1 cellular context compared by ENCODE assay signal in the genomic region with DNA sequence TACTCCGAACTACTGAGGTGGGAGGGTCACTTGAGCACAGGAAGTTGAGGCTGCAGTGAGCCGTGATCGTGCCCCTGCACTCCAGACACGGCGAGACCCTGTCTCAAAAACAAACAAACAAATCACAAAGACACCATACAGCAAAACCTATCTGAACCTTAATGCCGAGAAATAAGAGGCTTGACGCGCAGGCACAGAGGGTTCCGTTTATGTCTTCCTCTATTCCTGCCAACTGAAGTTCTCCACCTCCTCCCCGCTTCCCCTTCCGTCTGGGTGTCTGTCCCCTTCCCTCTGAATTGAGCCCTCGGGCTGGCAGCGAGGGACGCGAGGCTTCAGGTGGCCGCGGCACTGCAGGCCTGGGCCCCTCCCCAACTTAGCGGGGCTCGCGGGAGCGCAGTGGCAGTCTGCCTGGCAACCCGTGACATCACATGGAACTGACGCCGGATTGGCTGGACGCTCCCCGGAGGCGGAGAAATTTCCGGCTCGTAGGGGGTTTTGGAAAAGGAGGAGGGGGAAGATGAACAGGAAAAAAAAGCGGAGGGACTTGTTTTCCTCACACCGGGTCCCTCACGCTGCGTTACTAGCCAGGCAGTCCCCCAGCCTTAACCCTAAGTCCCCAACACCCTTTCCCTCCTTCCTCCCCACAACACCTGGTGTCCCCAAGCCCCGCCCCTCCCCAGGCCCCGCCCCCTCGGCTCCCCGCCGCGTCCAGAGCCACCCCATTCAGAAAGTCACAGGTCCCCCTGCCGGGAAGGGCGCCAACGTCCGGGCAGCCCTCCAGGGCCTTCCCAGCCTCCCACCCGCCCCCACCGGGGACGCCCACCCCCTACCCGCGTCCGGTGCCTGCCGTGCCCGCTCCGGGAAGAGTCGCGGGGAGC.
A peak's percentile ranks its signal among the peaks of the same experiment; 100 is the strongest.
TF ChIP-seq lines count a peak whose summit lies in the region.

No MANE protein-coding gene starts in this region.

TF ChIP-seq in HepG2, 621 proteins besides CTCF, POLR2A, EP300 and RAD21 (continued from another document and continues in another):
- no peak for TF ChIP-seq ZNF816 (CRISPR knock-in tag; IDR thresholded peaks at IDR 0.05; ENCODE audit: borderline replicate concordance)
- no peak for TF ChIP-seq ERF (CRISPR knock-in tag; IDR thresholded peaks at IDR 0.05)
- TF ChIP-seq ZNF777 (CRISPR knock-in tag; IDR thresholded peaks at IDR 0.05): peak; percentile 44; the same call in 1 of the 2 replicates
- TF ChIP-seq, protein P1, sequence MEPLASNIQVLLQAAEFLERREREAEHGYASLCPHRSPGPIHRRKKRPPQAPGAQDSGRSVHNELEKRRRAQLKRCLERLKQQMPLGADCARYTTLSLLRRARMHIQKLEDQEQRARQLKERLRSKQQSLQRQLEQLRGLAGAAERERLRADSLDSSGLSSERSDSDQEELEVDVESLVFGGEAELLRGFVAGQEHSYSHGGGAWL (CRISPR knock-in tag; IDR thresholded peaks at IDR 0.05): 0 out of 2 replicates have a peak, but pooled peaks have one; percentile 38
- 0 out of 2 replicates have a peak, but pooled peaks have one; percentile 65 for TF ChIP-seq ZNF607 (CRISPR knock-in tag; IDR thresholded peaks at IDR 0.05; ENCODE audit: borderline replicate concordance)
- TF ChIP-seq MZF1 (CRISPR knock-in tag; IDR thresholded peaks at IDR 0.05; ENCODE audit: borderline replicate concordance): no peak
- TF ChIP-seq RXRA (CRISPR knock-in tag; IDR thresholded peaks at IDR 0.05): 0 out of 2 replicates have a peak, but pooled peaks have one; percentile 28
- peak; percentile 21; the same call in 1 of the 2 replicates for TF ChIP-seq SAP130 (CRISPR knock-in tag; IDR thresholded peaks at IDR 0.05; ENCODE audit: low read depth)
- no peak for TF ChIP-seq FIP1L1 (IDR thresholded peaks at IDR 0.05; ENCODE audit: borderline replicate concordance, insufficient read depth, low read depth, low read length)
- TF ChIP-seq STAT5B (CRISPR knock-in tag; IDR thresholded peaks at IDR 0.05): no peak
- TF ChIP-seq ZNF335 (CRISPR knock-in tag; IDR thresholded peaks at IDR 0.05): no peak
- TF ChIP-seq GABPB1 (CRISPR knock-in tag; IDR thresholded peaks at IDR 0.05): peak; percentile 52; the same call in 1 of the 2 replicates
- no peak for TF ChIP-seq HDAC6 (IDR thresholded peaks at IDR 0.05; ENCODE audit: low read depth, low read length)
- TF ChIP-seq ZNF263 (CRISPR knock-in tag; IDR thresholded peaks at IDR 0.05): 0 out of 2 replicates have a peak, but pooled peaks have one; percentile 17
- no peak for TF ChIP-seq CCDC6 (CRISPR knock-in tag; IDR thresholded peaks at IDR 0.05)
- TF ChIP-seq KAT2B (IDR thresholded peaks at IDR 0.05; ENCODE audit: borderline replicate concordance, low read depth, low read length): no peak
- TF ChIP-seq BHLHE40 (IDR thresholded peaks at IDR 0.05; ENCODE audit: low read length): peak; percentile 56
- no peak for TF ChIP-seq CSRNP1 (CRISPR knock-in tag; IDR thresholded peaks at IDR 0.05)
- no peak for TF ChIP-seq ZNF878 (CRISPR knock-in tag; IDR thresholded peaks at IDR 0.05)
- 0 out of 2 replicates have a peak, but pooled peaks have one; percentile 10 for TF ChIP-seq ETV5 (CRISPR knock-in tag; IDR thresholded peaks at IDR 0.05; ENCODE audit: borderline replicate concordance)
- TF ChIP-seq ZNF563 (CRISPR knock-in tag; IDR thresholded peaks at IDR 0.05): 0 out of 2 replicates have a peak, but pooled peaks have one; percentile 28
- TF ChIP-seq KDM5B (CRISPR knock-in tag; IDR thresholded peaks at IDR 0.05; ENCODE audit: borderline replicate concordance): peak; percentile 19; the same call in 1 of the 2 replicates
- peak; percentile 100 for TF ChIP-seq RFXAP (CRISPR knock-in tag; IDR thresholded peaks at IDR 0.05; ENCODE audit: borderline replicate concordance)
- no peak for TF ChIP-seq REXO4 (CRISPR knock-in tag; IDR thresholded peaks at IDR 0.05; ENCODE audit: borderline replicate concordance)
- TF ChIP-seq, protein P2, sequence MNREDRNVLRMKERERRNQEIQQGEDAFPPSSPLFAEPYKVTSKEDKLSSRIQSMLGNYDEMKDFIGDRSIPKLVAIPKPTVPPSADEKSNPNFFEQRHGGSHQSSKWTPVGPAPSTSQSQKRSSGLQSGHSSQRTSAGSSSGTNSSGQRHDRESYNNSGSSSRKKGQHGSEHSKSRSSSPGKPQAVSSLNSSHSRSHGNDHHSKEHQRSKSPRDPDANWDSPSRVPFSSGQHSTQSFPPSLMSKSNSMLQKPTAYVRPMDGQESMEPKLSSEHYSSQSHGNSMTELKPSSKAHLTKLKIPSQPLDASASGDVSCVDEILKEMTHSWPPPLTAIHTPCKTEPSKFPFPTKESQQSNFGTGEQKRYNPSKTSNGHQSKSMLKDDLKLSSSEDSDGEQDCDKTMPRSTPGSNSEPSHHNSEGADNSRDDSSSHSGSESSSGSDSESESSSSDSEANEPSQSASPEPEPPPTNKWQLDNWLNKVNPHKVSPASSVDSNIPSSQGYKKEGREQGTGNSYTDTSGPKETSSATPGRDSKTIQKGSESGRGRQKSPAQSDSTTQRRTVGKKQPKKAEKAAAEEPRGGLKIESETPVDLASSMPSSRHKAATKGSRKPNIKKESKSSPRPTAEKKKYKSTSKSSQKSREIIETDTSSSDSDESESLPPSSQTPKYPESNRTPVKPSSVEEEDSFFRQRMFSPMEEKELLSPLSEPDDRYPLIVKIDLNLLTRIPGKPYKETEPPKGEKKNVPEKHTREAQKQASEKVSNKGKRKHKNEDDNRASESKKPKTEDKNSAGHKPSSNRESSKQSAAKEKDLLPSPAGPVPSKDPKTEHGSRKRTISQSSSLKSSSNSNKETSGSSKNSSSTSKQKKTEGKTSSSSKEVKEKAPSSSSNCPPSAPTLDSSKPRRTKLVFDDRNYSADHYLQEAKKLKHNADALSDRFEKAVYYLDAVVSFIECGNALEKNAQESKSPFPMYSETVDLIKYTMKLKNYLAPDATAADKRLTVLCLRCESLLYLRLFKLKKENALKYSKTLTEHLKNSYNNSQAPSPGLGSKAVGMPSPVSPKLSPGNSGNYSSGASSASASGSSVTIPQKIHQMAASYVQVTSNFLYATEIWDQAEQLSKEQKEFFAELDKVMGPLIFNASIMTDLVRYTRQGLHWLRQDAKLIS (CRISPR knock-in tag; IDR thresholded peaks at IDR 0.05): no peak
- peak; percentile 43 to 62; a peak in 3 of 4 replicates for TF ChIP-seq HMGXB4 (CRISPR knock-in tag; IDR thresholded peaks at IDR 0.05; ENCODE audit: borderline replicate concordance in 1 of 2, low read depth in 1 of 2)
- no peak for TF ChIP-seq ELF3 (CRISPR knock-in tag; IDR thresholded peaks at IDR 0.05)
- peak; percentile 83; the same call in 1 of the 2 replicates for TF ChIP-seq ZBTB7A (CRISPR knock-in tag; IDR thresholded peaks at IDR 0.05)
- TF ChIP-seq ZNF567 (CRISPR knock-in tag; IDR thresholded peaks at IDR 0.05; ENCODE audit: borderline replicate concordance): no peak
- TF ChIP-seq ZNF407 (CRISPR knock-in tag; IDR thresholded peaks at IDR 0.05; ENCODE audit: not compliant biosample characterization): no peak
- TF ChIP-seq ZNF614 (CRISPR knock-in tag; IDR thresholded peaks at IDR 0.05; ENCODE audit: borderline replicate concordance): no peak
- TF ChIP-seq, protein P3, sequence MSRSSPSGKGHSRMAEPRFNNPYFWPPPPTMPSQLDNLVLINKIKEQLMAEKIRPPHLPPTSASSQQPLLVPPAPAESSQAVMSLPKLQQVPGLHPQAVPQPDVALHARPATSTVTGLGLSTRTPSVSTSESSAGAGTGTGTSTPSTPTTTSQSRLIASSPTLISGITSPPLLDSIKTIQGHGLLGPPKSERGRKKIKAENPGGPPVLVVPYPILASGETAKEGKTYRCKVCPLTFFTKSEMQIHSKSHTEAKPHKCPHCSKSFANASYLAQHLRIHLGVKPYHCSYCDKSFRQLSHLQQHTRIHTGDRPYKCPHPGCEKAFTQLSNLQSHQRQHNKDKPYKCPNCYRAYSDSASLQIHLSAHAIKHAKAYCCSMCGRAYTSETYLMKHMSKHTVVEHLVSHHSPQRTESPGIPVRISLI (CRISPR knock-in tag; IDR thresholded peaks at IDR 0.05; ENCODE audit: borderline replicate concordance): no peak
- TF ChIP-seq ZEB1 (IDR thresholded peaks at IDR 0.05; ENCODE audit: insufficient replicate concordance, low read depth): no peak
- TF ChIP-seq ZNF124 (CRISPR knock-in tag; IDR thresholded peaks at IDR 0.05): no peak
- TF ChIP-seq, protein P4, sequence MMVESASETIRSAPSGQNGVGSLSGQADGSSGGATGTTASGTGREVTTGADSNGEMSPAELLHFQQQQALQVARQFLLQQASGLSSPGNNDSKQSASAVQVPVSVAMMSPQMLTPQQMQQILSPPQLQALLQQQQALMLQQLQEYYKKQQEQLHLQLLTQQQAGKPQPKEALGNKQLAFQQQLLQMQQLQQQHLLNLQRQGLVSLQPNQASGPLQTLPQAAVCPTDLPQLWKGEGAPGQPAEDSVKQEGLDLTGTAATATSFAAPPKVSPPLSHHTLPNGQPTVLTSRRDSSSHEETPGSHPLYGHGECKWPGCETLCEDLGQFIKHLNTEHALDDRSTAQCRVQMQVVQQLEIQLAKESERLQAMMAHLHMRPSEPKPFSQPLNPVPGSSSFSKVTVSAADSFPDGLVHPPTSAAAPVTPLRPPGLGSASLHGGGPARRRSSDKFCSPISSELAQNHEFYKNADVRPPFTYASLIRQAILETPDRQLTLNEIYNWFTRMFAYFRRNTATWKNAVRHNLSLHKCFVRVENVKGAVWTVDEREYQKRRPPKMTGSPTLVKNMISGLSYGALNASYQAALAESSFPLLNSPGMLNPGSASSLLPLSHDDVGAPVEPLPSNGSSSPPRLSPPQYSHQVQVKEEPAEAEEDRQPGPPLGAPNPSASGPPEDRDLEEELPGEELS (CRISPR knock-in tag; IDR thresholded peaks at IDR 0.05): no peak
- TF ChIP-seq CREM (IDR thresholded peaks at IDR 0.05): peak; percentile 92
- peak; percentile 58; the same call in 1 of the 2 replicates for TF ChIP-seq CREM (CRISPR knock-in tag; IDR thresholded peaks at IDR 0.05)
